8 cellular contexts compared by ENCODE assay signal in the genomic region with DNA sequence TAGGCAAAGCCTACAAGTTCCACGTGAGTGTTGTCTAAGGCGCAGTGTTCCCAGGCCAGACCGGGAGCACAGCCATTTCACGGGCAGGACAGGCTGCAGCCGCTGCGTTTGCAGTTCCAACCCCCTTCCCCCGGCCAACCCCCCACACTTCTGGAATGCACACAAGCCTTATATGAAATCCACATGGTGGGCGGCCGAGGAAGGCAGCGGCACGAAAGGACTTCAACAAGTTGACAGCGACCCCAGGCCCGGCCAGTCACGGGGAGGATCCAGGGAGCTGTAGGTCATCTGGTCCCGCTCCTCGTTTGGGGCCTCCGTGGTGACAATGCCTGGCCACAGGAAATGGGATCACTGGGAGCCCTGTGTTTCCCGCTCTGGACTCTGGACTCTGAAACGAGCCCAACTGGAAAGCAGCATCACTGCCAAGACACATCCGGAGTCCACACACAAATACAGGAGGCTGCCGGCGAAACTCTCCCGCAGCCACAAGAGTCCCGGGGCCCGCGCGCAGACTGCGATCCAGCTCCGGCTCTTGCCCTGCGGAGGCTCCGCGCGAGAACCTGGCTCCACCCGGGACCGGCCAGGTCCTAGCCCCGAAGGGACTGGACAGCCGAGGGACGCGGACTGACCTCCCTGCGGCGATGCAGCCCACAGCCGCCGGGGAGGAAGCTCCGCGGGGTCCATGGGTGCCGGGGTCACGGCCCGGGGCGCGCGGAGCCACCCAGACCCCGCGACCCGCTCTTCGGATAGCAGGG. TPM values are rescaled to one million over a fixed set of nuclear protein-coding genes. Genes with fewer than 3 reads are reported as not detected.
DNase-seq lines count a peak whose midpoint lies in the region; ATAC-seq and TF ChIP-seq lines count a peak whose summit lies in the region.

No MANE protein-coding gene starts in this region.

- peak overlapping the region; percentile 85 for H3K4me3 ChIP-seq in fibroblast of the aortic adventitia (ENCODE audit: low read depth, low read length)
- H3K4me3 ChIP-seq in naive thymus-derived CD4-positive, alpha-beta T cell (ENCODE audit: low read length), result peak overlapping the region; percentile 58

- intact Hi-C loops in naive thymus-derived CD4-positive, alpha-beta T cell (cut with micrococcal nuclease), result loop anchor here in 1 of 2 donors (2.0 kb wide), 1 partner anchor 65 kb away; no protein-coding TSS in a partner anchor

- H3K9me3 ChIP-seq in naive thymus-derived CD4-positive, alpha-beta T cell (ENCODE audit: control insufficient read depth in 2 of 3, low read length in 3 of 3), result no peaks in the 10 kb centered on the region

- H3K27ac ChIP-seq in naive thymus-derived CD4-positive, alpha-beta T cell (ENCODE audit: low read depth, low read length), result no peak overlapping the region

- DNase-seq in EH (ENCODE audit: low read depth), result peak; percentile 86
- no peak for DNase-seq in activated CD8-positive, alpha-beta T cell treated with anti-CD3 and anti-CD28 coated beads, Interleukin-2, amount 10 ng/mL, durations not matched to agents 7 days and 5 days
- DNase-seq in fibroblast of the aortic adventitia (ENCODE audit: low read depth), result peak; percentile 77
- peak in 3 of 9 donors; percentile 2 to 35 (median 20) for DNase-seq in naive thymus-derived CD4-positive, alpha-beta T cell
- DNase-seq in T1000 (lab: John Stamatoyannopoulos, UW), result no peak

- H3K4me1 ChIP-seq in naive thymus-derived CD4-positive, alpha-beta T cell (ENCODE audit: control insufficient read depth in 2 of 2, insufficient read depth in 2 of 2, low read length in 2 of 2), result peaks cover 12 to 19% of the 10 kb centered on the region in 2 donors

- no peak overlapping the region for H3K27ac Mint-ChIP-seq in activated CD8-positive, alpha-beta T cell treated with anti-CD3 and anti-CD28 coated beads, Interleukin-2, amount 10 ng/mL, durations not matched to agents 7 days and 5 days
- no peak overlapping the region for H3K27ac Mint-ChIP-seq in naive thymus-derived CD4-positive, alpha-beta T cell

- H3K4me3 Mint-ChIP-seq in activated CD8-positive, alpha-beta T cell treated with anti-CD3 and anti-CD28 coated beads, Interleukin-2, amount 10 ng/mL, durations not matched to agents 7 days and 5 days, result peak overlapping the region; percentile 41
- H3K4me3 Mint-ChIP-seq in naive thymus-derived CD4-positive, alpha-beta T cell, result peak overlapping the region; percentile 20 to 77 (median 59)

- ATAC-seq in HG02759 (IDR thresholded peaks at IDR 0.05; ENCODE audit: unreplicated experiment) (peak; percentile 11), HG02970 (IDR thresholded peaks at IDR 0.05; ENCODE audit: low FRiP score, unreplicated experiment) (no peak), HG02588 (IDR thresholded peaks at IDR 0.05; ENCODE audit: unreplicated experiment) (no peak)
- peak; percentile 23 for ATAC-seq in activated CD8-positive, alpha-beta T cell treated with anti-CD3 and anti-CD28 coated beads, Interleukin-2, amount 10 ng/mL, durations not matched to agents 7 days and 5 days
- no peak for ATAC-seq in naive thymus-derived CD4-positive, alpha-beta T cell

- H3K36me3 Mint-ChIP-seq in activated CD8-positive, alpha-beta T cell treated with anti-CD3 and anti-CD28 coated beads, Interleukin-2, amount 10 ng/mL, durations not matched to agents 7 days and 5 days (ENCODE audit: low read depth), result no peaks in the 10 kb centered on the region
- H3K36me3 Mint-ChIP-seq in naive thymus-derived CD4-positive, alpha-beta T cell, result peaks cover 0 to 6% (median 0%) of the 10 kb centered on the region in 5 donors

- H3K27me3 ChIP-seq in naive thymus-derived CD4-positive, alpha-beta T cell (ENCODE audit: control insufficient read depth in 2 of 2, insufficient read depth in 2 of 2, low read length in 2 of 2), result peaks cover 4 to 17% of the 10 kb centered on the region in 2 donors

- H3K4me1 Mint-ChIP-seq in activated CD8-positive, alpha-beta T cell treated with anti-CD3 and anti-CD28 coated beads, Interleukin-2, amount 10 ng/mL, durations not matched to agents 7 days and 5 days (ENCODE audit: low read depth), result peaks cover 24% of the 10 kb centered on the region
- peaks cover 15 to 32% (median 20%) of the 10 kb centered on the region in 7 donors for H3K4me1 Mint-ChIP-seq in naive thymus-derived CD4-positive, alpha-beta T cell

- no peaks in the 10 kb centered on the region for H3K36me3 ChIP-seq in naive thymus-derived CD4-positive, alpha-beta T cell (ENCODE audit: control insufficient read depth in 2 of 3, insufficient read depth in 3 of 3, low read length in 3 of 3)

- H3K27me3 Mint-ChIP-seq in activated CD8-positive, alpha-beta T cell treated with anti-CD3 and anti-CD28 coated beads, Interleukin-2, amount 10 ng/mL, durations not matched to agents 7 days and 5 days (ENCODE audit: low read depth), result peaks cover 49% of the 10 kb centered on the region
- peaks cover 37 to 66% (median 49%) of the 10 kb centered on the region in 5 donors for H3K27me3 Mint-ChIP-seq in naive thymus-derived CD4-positive, alpha-beta T cell

- CTCF ChIA-PET in activated CD8-positive, alpha-beta T cell treated with anti-CD3 and anti-CD28 coated beads, Interleukin-2, amount 10 ng/mL, durations not matched to agents 7 days and 5 days (lab: Charles Lee), result interaction anchor here (1.4 to 4.1 kb wide), 2 partner anchors 58 to 92 kb away, joined by 3 to 22 read pairs; no protein-coding TSS in a partner anchor
- CTCF ChIA-PET in naive thymus-derived CD4-positive, alpha-beta T cell (lab: Charles Lee), result no interaction called here

- POLR2A ChIA-PET in activated CD8-positive, alpha-beta T cell treated with anti-CD3 and anti-CD28 coated beads, Interleukin-2, amount 10 ng/mL, durations not matched to agents 7 days and 5 days (lab: Charles Lee), result no interaction called here
- POLR2A ChIA-PET in naive thymus-derived CD4-positive, alpha-beta T cell (lab: Charles Lee), result no interaction called here

- no peaks in the 10 kb centered on the region for H3K9me3 Mint-ChIP-seq in activated CD8-positive, alpha-beta T cell treated with anti-CD3 and anti-CD28 coated beads, Interleukin-2, amount 10 ng/mL, durations not matched to agents 7 days and 5 days (ENCODE audit: insufficient read depth)
- no peaks in the 10 kb centered on the region for H3K9me3 Mint-ChIP-seq in naive thymus-derived CD4-positive, alpha-beta T cell

- TF ChIP-seq CTCF in fibroblast of the aortic adventitia (IDR thresholded peaks at IDR 0.05; ENCODE audit: insufficient read depth, low read length), result no peak

RNA-seq across cellular contexts. Expression of a gene that starts 0.8 kb away (rescaled TPM):
- total RNA-seq in activated CD8-positive, alpha-beta T cell treated with anti-CD3 and anti-CD28 coated beads, Interleukin-2, amount 10 ng/mL, durations not matched to agents 7 days and 5 days, result under 1 TPM in 1 of 2 experiments, not detected in 1; 0.05 TPM
- 26.7 and 68.1 TPM in 2 replicates for total RNA-seq in fibroblast of the aortic adventitia (ENCODE audit: low replicate concordance)
- 1 to 10 TPM in 1 of 5 experiments, under 1 TPM in 4; 0.11 to 6.2 (median 0.22) TPM for total RNA-seq in naive thymus-derived CD4-positive, alpha-beta T cell
- polyA plus RNA-seq in naive thymus-derived CD4-positive, alpha-beta T cell, result not detected

Comparison
In these comparisons a context has a peak if more than half of its experiments do, and no peak if none do; other contexts are left out.
1. DNase-seq: peak in EH (single experiment) and fibroblast of the aortic adventitia (single experiment); none in activated CD8-positive, alpha-beta T cell treated with anti-CD3 and anti-CD28 coated beads, Interleukin-2, amount 10 ng/mL, durations not matched to agents 7 days and 5 days (single experiment) and T1000 (single experiment).
2. ATAC-seq: peak in HG02759 (single experiment) and activated CD8-positive, alpha-beta T cell treated with anti-CD3 and anti-CD28 coated beads, Interleukin-2, amount 10 ng/mL, durations not matched to agents 7 days and 5 days (single experiment); none in naive thymus-derived CD4-positive, alpha-beta T cell (single experiment), HG02970 (single experiment) and HG02588 (single experiment).